In the genomic region with DNA sequence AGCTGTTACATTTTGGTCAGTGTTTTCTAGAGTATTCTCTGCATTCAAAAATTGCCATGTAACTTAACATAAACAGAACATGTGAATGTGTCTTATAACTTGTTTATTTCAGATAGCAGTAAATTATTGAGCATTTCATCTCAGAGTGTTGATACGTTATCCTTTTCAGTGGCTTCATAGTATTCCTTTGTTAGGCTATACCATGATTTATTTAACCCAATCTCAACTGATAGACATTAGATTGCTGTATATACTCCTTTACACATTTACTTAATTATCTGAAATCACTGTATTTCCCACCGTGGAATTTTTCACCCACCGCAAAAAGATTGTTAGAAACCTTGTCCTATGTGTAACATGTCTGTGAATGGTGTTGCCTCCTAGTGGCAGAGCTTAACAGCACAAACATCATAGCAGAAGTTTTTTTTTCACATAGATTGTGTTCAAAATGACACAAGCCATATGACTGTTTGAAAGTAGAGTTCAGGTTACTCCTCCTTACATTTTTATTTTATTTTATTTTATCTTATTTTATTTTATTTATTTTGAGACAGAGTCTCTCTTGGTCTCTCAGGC, we compare ENCODE assay signal across 9 cellular contexts. TPM values are rescaled to one million over a fixed set of nuclear protein-coding genes. Genes with fewer than 3 reads are reported as not detected.
DNase-seq lines count a peak whose midpoint lies in the region; ATAC-seq and TF ChIP-seq lines count a peak whose summit lies in the region.
"Had no signal": no experiment of that assay in that cellular context is flagged by ENCODE, and none has a peak within 500 bp of the region (broad histone marks: within the 10 kb centered on the region; RNA-seq: fewer than 3 reads in every experiment).

No MANE protein-coding gene starts in this region.

- TF ChIP-seq CTCF in GM12865 (IDR thresholded peaks at IDR 0.05; ENCODE audit: insufficient read depth, low read depth, low read length, missing control alignments): peak; percentile 38
- peak; percentile 59 for TF ChIP-seq CTCF in cardiac fibroblast (IDR thresholded peaks at IDR 0.05; ENCODE audit: low read depth, low read length)
- peak; percentile 52 for TF ChIP-seq CTCF in progenitor cell of endocrine pancreas (IDR thresholded peaks at IDR 0.05; ENCODE audit: unreplicated experiment)

- H3K27me3 Mint-ChIP-seq in progenitor cell of endocrine pancreas: no peaks in the 10 kb centered on the region
- H3K27me3 Mint-ChIP-seq in stimulated activated memory B cell treated with anti-CD40 and anti-IgM and Interleukin-4, amounts not matched to agents 10 μg/mL and 1 μg/mL and 100 μg/mL, for 72 hours: no peaks in the 10 kb centered on the region

- no peak overlapping the region for H3K4me3 Mint-ChIP-seq in progenitor cell of endocrine pancreas (ENCODE audit: low read depth)
- no peak overlapping the region for H3K4me3 Mint-ChIP-seq in stimulated activated memory B cell treated with anti-CD40 and anti-IgM and Interleukin-4, amounts not matched to agents 10 μg/mL and 1 μg/mL and 100 μg/mL, for 72 hours

- no peak overlapping the region for H3K27ac Mint-ChIP-seq in progenitor cell of endocrine pancreas
- no peak overlapping the region for H3K27ac Mint-ChIP-seq in stimulated activated memory B cell treated with anti-CD40 and anti-IgM and Interleukin-4, amounts not matched to agents 10 μg/mL and 1 μg/mL and 100 μg/mL, for 72 hours

- ATAC-seq in stimulated activated memory B cell treated with anti-CD40 and anti-IgM and Interleukin-4, amounts not matched to agents 10 μg/mL and 1 μg/mL and 100 μg/mL, for 72 hours: no peak
- ATAC-seq in HG02610 (IDR thresholded peaks at IDR 0.05; ENCODE audit: unreplicated experiment): no peak

- DNase-seq in GM12865 (ENCODE audit: low read depth) (peak; percentile 10), LHCN-M2 (ENCODE audit: low read depth) (peak; percentile 32), cardiac fibroblast (ENCODE audit: low read depth in 2 of 2) (peak; percentile 27 to 30), progenitor cell of endocrine pancreas (ENCODE audit: low spot score, unreplicated experiment) (no peak), NCI-H187 treated with DMSO at 0.1 percent for 48 hours (lab: John Stamatoyannopoulos, UW) (no peak)
- DNase-seq: amygdala, kidney glomerular epithelial cell had no signal

- H3K4me3 ChIP-seq in GM12865 (ENCODE audit: low read depth, low read length) (no peak overlapping the region), cardiac fibroblast (replicated peaks in 1 of 2; ENCODE audit: low read depth in 2 of 2, low read length in 2 of 2) (no peak overlapping the region)

- H3K9me3 Mint-ChIP-seq in progenitor cell of endocrine pancreas (ENCODE audit: low read depth): no peaks in the 10 kb centered on the region
- no peaks in the 10 kb centered on the region for H3K9me3 Mint-ChIP-seq in stimulated activated memory B cell treated with anti-CD40 and anti-IgM and Interleukin-4, amounts not matched to agents 10 μg/mL and 1 μg/mL and 100 μg/mL, for 72 hours

- peaks cover 24% of the 10 kb centered on the region for H3K36me3 Mint-ChIP-seq in progenitor cell of endocrine pancreas (ENCODE audit: insufficient read depth)
- H3K36me3 Mint-ChIP-seq in stimulated activated memory B cell treated with anti-CD40 and anti-IgM and Interleukin-4, amounts not matched to agents 10 μg/mL and 1 μg/mL and 100 μg/mL, for 72 hours: peaks cover 38% of the 10 kb centered on the region

- no peaks in the 10 kb centered on the region for H3K4me1 Mint-ChIP-seq in progenitor cell of endocrine pancreas (ENCODE audit: low read depth)
- H3K4me1 Mint-ChIP-seq in stimulated activated memory B cell treated with anti-CD40 and anti-IgM and Interleukin-4, amounts not matched to agents 10 μg/mL and 1 μg/mL and 100 μg/mL, for 72 hours: no peaks in the 10 kb centered on the region

RNA-seq across cellular contexts. Expression of gene SLF2, which starts 21.4 kb away (rescaled TPM):
- total RNA-seq in LHCN-M2 (2014; rRNA removed): 66.2 and 120 TPM in 2 replicates
- 9.2 TPM for polyA plus RNA-seq in LHCN-M2 (2012)
- 29.9 and 31.8 TPM in 2 replicates for total RNA-seq in progenitor cell of endocrine pancreas

RNA-seq across cellular contexts. Expression of gene SEMA4G, which starts 35.1 kb away (rescaled TPM):
- total RNA-seq in LHCN-M2 (2014; rRNA removed) (0.46 and 0.64 TPM in 2 replicates), progenitor cell of endocrine pancreas (57.1 and 62.3 TPM in 2 replicates)
- polyA plus RNA-seq in LHCN-M2 (2012): 2.1 TPM

RNA-seq across cellular contexts. Expression of gene MRPL43, which starts 53.1 kb away (rescaled TPM):
- total RNA-seq in LHCN-M2 (2014; rRNA removed): 83.7 and 99.8 TPM in 2 replicates
- 136 TPM for polyA plus RNA-seq in LHCN-M2 (2012)
- total RNA-seq in progenitor cell of endocrine pancreas: 70.7 and 72.4 TPM in 2 replicates

RNA-seq across cellular contexts. Expression of gene TWNK, which starts 53.2 kb away (rescaled TPM):
- 7.2 and 9.1 TPM in 2 replicates for total RNA-seq in LHCN-M2 (2014; rRNA removed)
- 5.1 TPM for polyA plus RNA-seq in LHCN-M2 (2012)
- total RNA-seq in progenitor cell of endocrine pancreas: 12.8 and 13.3 TPM in 2 replicates

Comparison
In these comparisons a context has a peak if more than half of its experiments do, and no peak if none do; other contexts are left out.
1. DNase-seq: peak in GM12865 (single experiment), LHCN-M2 (single experiment) and cardiac fibroblast (2 of 2); none in progenitor cell of endocrine pancreas (single experiment) and NCI-H187 treated with DMSO at 0.1 percent for 48 hours (single experiment).
2. RNA of gene SEMA4G, which starts 35.1 kb away (total RNA-seq): 57.1 to 62.3 TPM in progenitor cell of endocrine pancreas; 0.46 to 0.64 TPM in LHCN-M2; every median in the first group is over 10 times any median in the second.
3. Peak in every context shown above with its lines, with median percentiles within 50 percentile points of each other: CTCF ChIP-seq.